ENCODE assay signal across 9 cellular contexts in genomic region chr6:47299965-47300364, GRCh38.
"Had no signal": no experiment of that assay in that cellular context is flagged by ENCODE, and none has a peak within 500 bp of the region (broad histone marks: within the 10 kb centered on the region; RNA-seq: fewer than 3 reads in every experiment).

No MANE protein-coding gene starts in this region.

- H3K4me3 ChIP-seq: GM23338 had no signal

- H3K4me1 Mint-ChIP-seq: IgD-negative memory B cell had no signal

- H2AFZ ChIP-seq: GM23338 had no signal

- DNase-seq: H9, HCEC 1CT, HFFc6, KBM-7 had no signal

- FAIRE-seq: H1, H54, HTR-8/SVneo had no signal

- H3K9me3 Mint-ChIP-seq: GM23338, H9, HFFc6, IgD-negative memory B cell had no signal

- H3K4me3 Mint-ChIP-seq: GM23338, H9, HFFc6, IgD-negative memory B cell had no signal

- H3K27ac Mint-ChIP-seq: GM23338, H9, HFFc6, IgD-negative memory B cell had no signal

- H3K4me2 ChIP-seq: GM23338 had no signal

- H3K36me3 Mint-ChIP-seq: IgD-negative memory B cell had no signal

- ATAC-seq: GM23338 had no signal
